ENCODE assay signal across 1 cellular context in the genomic region with DNA sequence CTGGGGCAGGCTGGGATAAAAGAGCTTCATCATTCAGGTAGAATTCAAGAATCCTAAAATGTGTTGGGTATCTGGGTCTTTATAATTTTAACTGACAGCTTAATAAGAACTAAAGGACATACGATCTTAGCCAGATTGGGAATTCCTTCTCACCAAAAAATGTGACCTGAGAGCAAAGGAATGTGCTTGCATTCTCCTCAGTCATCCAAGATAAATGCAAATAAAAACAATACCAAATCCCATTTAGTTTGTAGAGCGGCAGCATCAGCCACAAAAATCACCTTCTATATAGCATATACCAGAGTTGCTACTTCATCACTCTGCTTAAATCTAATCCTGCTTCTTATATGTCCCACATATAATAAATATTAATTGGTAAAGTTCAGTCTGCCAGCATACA.
TF ChIP-seq lines count a peak whose summit lies in the region.

No MANE protein-coding gene starts in this region.

TF ChIP-seq in IMR-90, 13 proteins besides CTCF, POLR2A, EP300 and RAD21:
- TF ChIP-seq MAFK (IDR thresholded peaks at IDR 0.05; ENCODE audit: low read depth, low read length) (no peak), RCOR1 (IDR thresholded peaks at IDR 0.05; ENCODE audit: insufficient replicate concordance, low read length) (no peak), CEBPB (IDR thresholded peaks at IDR 0.05; ENCODE audit: low read depth, low read length) (no peak), RFX5 (IDR thresholded peaks at IDR 0.05; ENCODE audit: low read depth, low read length) (no peak), FOS (IDR thresholded peaks at IDR 0.05; ENCODE audit: low read depth, low read length) (no peak)
